In genomic region chr6:16184129-16184528, GRCh38 we compare ENCODE assay signal across 7 cellular contexts. TPM values are rescaled to one million over a fixed set of nuclear protein-coding genes. Genes with fewer than 3 reads are reported as not detected.
DNase-seq lines count a peak whose midpoint lies in the region; ATAC-seq and TF ChIP-seq lines count a peak whose summit lies in the region.

No MANE protein-coding gene starts in this region.

- no peaks in the 10 kb centered on the region for H3K27me3 ChIP-seq in left ventricle myocardium inferior (ENCODE audit: low read depth)

- no peaks in the 10 kb centered on the region for H3K36me3 ChIP-seq in left ventricle myocardium inferior

- H3K4me1 ChIP-seq in left ventricle myocardium inferior, result no peaks in the 10 kb centered on the region

- no peaks in the 10 kb centered on the region for H3K9me3 ChIP-seq in left ventricle myocardium inferior (replicated peaks)

- peak; percentile 61 for DNase-seq in RPMI7951 (ENCODE audit: low read depth)
- DNase-seq in left ventricle myocardium inferior, result no peak
- no peak for DNase-seq in DMS114 treated with DMSO at 0.1 percent for 48 hours (lab: John Stamatoyannopoulos, UW; ENCODE audit: unreplicated experiment)
- no peak for DNase-seq in HuH-7 (ENCODE audit: low spot score)
- no peak for DNase-seq in NCI-H226

- no peak overlapping the region for H3K4me3 ChIP-seq in left ventricle myocardium inferior

- peak; percentile 55 for TF ChIP-seq CTCF in GM12872 (IDR thresholded peaks at IDR 0.05; ENCODE audit: insufficient read depth, low read depth, low read length)
- TF ChIP-seq CTCF in left ventricle myocardium inferior (IDR thresholded peaks at IDR 0.05; ENCODE audit: borderline replicate concordance), result peak; percentile 47

- no peak overlapping the region for H3K27ac ChIP-seq in left ventricle myocardium inferior (replicated peaks)

- peak; percentile 46 for ATAC-seq in HG02885 (IDR thresholded peaks at IDR 0.05; ENCODE audit: poor library complexity, unreplicated experiment)

- intact Hi-C loops in left ventricle myocardium inferior (cut with micrococcal nuclease), result loop anchor here (5.0 kb wide), 1 partner anchor 492 kb away; no protein-coding TSS in a partner anchor

RNA-seq across cellular contexts. Expression of gene GMPR, which starts 54.3 kb away (rescaled TPM):
- 33.5 and 34.9 TPM in 2 replicates for total RNA-seq in RPMI7951 (2014; rRNA removed; shearing (Covaris generic))
- 126 TPM for total RNA-seq in left ventricle myocardium inferior

RNA-seq across cellular contexts. Expression of gene MYLIP, which starts 55.2 kb away (rescaled TPM):
- 8.3 and 10.0 TPM in 2 replicates for total RNA-seq in RPMI7951 (2014; rRNA removed; shearing (Covaris generic))
- total RNA-seq in left ventricle myocardium inferior, result 13.5 TPM
